ENCODE assay signal across 8 cellular contexts in the genomic region with DNA sequence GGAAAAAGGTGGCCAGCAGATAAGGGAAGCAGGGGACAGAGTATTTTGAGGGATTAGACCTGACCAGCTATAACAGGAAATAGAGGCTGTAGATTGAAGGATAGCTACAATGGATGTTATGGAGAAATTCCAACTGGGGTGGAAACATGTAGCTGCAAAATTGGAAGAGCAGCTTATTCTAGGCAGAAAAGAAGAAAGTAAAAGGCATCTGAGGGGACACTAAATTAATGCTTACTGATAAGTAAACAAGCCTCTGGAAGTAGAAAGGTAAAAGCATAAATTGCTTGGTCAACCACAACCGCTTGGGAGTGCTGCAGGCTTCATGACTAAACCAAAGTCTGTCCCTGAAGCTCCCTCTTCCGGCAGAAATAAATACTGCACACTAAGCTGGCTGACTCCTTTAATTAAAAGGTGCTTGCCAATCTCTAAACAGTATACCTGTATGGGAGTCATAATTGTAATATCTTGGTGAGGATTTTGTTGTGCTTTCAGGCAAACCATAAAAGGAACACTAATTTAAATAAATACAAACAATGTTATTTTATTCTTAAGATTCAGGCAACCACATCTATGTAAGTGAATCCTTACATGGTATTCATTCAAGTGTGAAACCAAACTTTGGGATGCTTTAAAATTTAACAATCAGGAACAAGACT. TPM values are rescaled to one million over a fixed set of nuclear protein-coding genes. Genes with fewer than 3 reads are reported as not detected.
DNase-seq lines count a peak whose midpoint lies in the region; ATAC-seq, FAIRE-seq and TF ChIP-seq lines count a peak whose summit lies in the region.

No MANE protein-coding gene starts in this region.

- no peak overlapping the region for H3K27ac Mint-ChIP-seq in activated CD4-positive, alpha-beta T cell treated with anti-CD3 and anti-CD28 coated beads, Interleukin-2, amount 10 ng/mL, durations not matched to agents 7 days and 5 days

- peak; percentile 78 for TF ChIP-seq CTCF in AG04449 (IDR thresholded peaks at IDR 0.05; ENCODE audit: insufficient read depth, low read length, missing control alignments)

- peaks cover 29% of the 10 kb centered on the region for H3K4me1 Mint-ChIP-seq in activated CD4-positive, alpha-beta T cell treated with anti-CD3 and anti-CD28 coated beads, Interleukin-2, amount 10 ng/mL, durations not matched to agents 7 days and 5 days

- DNase-seq in AG04449 (ENCODE audit: low read depth, low spot score) (no peak), GM19239 (ENCODE audit: insufficient read length, low spot score) (peak; percentile 61), middle frontal gyrus (ENCODE audit: extremely low spot score, low spot score) (peak; percentile 84), NCI-H146 (lab: John Stamatoyannopoulos, UW) (no peak)
- peak; percentile 97 for DNase-seq in activated CD4-positive, alpha-beta T cell treated with anti-CD3 and anti-CD28 coated beads, Interleukin-2, amount 10 ng/mL, durations not matched to agents 7 days and 5 days
- peak; percentile 91 for DNase-seq in effector CD4-positive, alpha-beta T cell
- peak; percentile 42 to 85 for DNase-seq in stimulated activated CD8-positive, alpha-beta memory T cell treated with anti-CD3 and anti-CD28 coated beads, Interleukin-7, amount 100 ng/mL, for 48 hours (ENCODE audit: extremely low read depth in 1 of 2, low read depth in 1 of 2)

- POLR2A ChIA-PET in AG04449 (lab: Yijun Ruan, JAX): interaction anchor here (0.7 to 1.5 kb wide), 5 partner anchors 9 to 145 kb away, joined by 3 to 5 read pairs (median 3); no protein-coding TSS in a partner anchor
- POLR2A ChIA-PET in activated CD4-positive, alpha-beta T cell treated with anti-CD3 and anti-CD28 coated beads, Interleukin-2, amount 10 ng/mL, durations not matched to agents 7 days and 5 days (lab: Charles Lee): interaction anchor here (1.0 to 1.2 kb wide), 2 partner anchors 10 to 11 kb away, joined by 3 to 5 read pairs; no protein-coding TSS in a partner anchor

- no peaks in the 10 kb centered on the region for H3K9me3 Mint-ChIP-seq in activated CD4-positive, alpha-beta T cell treated with anti-CD3 and anti-CD28 coated beads, Interleukin-2, amount 10 ng/mL, durations not matched to agents 7 days and 5 days

- no peaks in the 10 kb centered on the region for H3K27me3 Mint-ChIP-seq in activated CD4-positive, alpha-beta T cell treated with anti-CD3 and anti-CD28 coated beads, Interleukin-2, amount 10 ng/mL, durations not matched to agents 7 days and 5 days

- peak; percentile 58 for ATAC-seq in HG03460 (IDR thresholded peaks at IDR 0.05; ENCODE audit: unreplicated experiment)

- CTCF ChIA-PET in AG04449 (lab: Yijun Ruan, JAX): interaction anchor here (0.6 to 4.1 kb wide), 35 partner anchors 9 to 1106 kb away, joined by 3 to 127 read pairs (median 4); partner anchors contain the start of gene UBC
- CTCF ChIA-PET in activated CD4-positive, alpha-beta T cell treated with anti-CD3 and anti-CD28 coated beads, Interleukin-2, amount 10 ng/mL, durations not matched to agents 7 days and 5 days (lab: Charles Lee): interaction anchor here (0.6 to 3.5 kb wide), 27 partner anchors 9 to 296 kb away, joined by 3 to 45 read pairs (median 3); partner anchors contain the start of genes AACS, BRI3BP, DHX37 and SCARB1

- H3K4me3 Mint-ChIP-seq in activated CD4-positive, alpha-beta T cell treated with anti-CD3 and anti-CD28 coated beads, Interleukin-2, amount 10 ng/mL, durations not matched to agents 7 days and 5 days: no peak overlapping the region

- H3K4me3 ChIP-seq in AG04449 (ENCODE audit: low read depth, low read length): no peak overlapping the region

- H3K36me3 Mint-ChIP-seq in activated CD4-positive, alpha-beta T cell treated with anti-CD3 and anti-CD28 coated beads, Interleukin-2, amount 10 ng/mL, durations not matched to agents 7 days and 5 days (ENCODE audit: low read depth): peaks cover 19% of the 10 kb centered on the region

- peak; percentile 87 for FAIRE-seq in GM19239 (lab: Jason Lieb, UNC)

RNA-seq across cellular contexts. Expression of gene UBC, which starts 7.7 kb away (rescaled TPM):
- total RNA-seq in activated CD4-positive, alpha-beta T cell treated with anti-CD3 and anti-CD28 coated beads, Interleukin-2, amount 10 ng/mL, durations not matched to agents 7 days and 5 days: 100 to 1,000 TPM; 749 to 755 TPM

RNA-seq across cellular contexts. Expression of gene SCARB1, which starts 43.1 kb away (rescaled TPM):
- 1 to 10 TPM; 5.3 to 6.2 TPM for total RNA-seq in activated CD4-positive, alpha-beta T cell treated with anti-CD3 and anti-CD28 coated beads, Interleukin-2, amount 10 ng/mL, durations not matched to agents 7 days and 5 days

Comparison
In these comparisons a context has a peak if more than half of its experiments do, and no peak if none do; other contexts are left out.
1. DNase-seq: peak in GM19239 (single experiment), activated CD4-positive, alpha-beta T cell treated with anti-CD3 and anti-CD28 coated beads, Interleukin-2, amount 10 ng/mL, durations not matched to agents 7 days and 5 days (single experiment), effector CD4-positive, alpha-beta T cell (single experiment), middle frontal gyrus (single experiment) and stimulated activated CD8-positive, alpha-beta memory T cell treated with anti-CD3 and anti-CD28 coated beads, Interleukin-7, amount 100 ng/mL, for 48 hours (2 of 2); none in AG04449 (single experiment) and NCI-H146 (single experiment).